1 cellular context compared by ENCODE assay signal in the genomic region with DNA sequence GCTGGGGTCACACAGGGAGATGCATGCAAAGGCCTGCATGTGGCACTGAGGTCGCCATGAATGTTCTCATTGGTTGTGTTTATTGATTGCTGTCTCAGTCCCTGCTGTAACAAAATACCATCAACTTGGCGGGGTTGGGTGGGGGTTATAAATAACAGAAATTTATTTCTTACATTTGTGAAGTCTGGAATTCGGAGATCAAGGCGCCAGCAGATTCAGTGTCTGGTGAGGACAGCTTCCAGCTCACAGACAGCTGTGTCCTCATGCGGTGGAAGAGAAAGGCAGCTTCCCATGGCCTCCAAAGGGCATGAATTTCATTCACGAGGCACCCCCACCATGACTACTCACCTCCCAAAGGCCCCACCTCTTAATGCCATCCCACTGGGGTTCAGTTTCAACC.
TF ChIP-seq lines count a peak whose summit lies in the region.

No MANE protein-coding gene starts in this region.

TF ChIP-seq in H1, 55 proteins besides CTCF, POLR2A, EP300 and RAD21 (continued from another document):
- TF ChIP-seq CHD7 (IDR thresholded peaks at IDR 0.05; ENCODE audit: insufficient replicate concordance, low read length) = no peak
- TF ChIP-seq KDM4A (IDR thresholded peaks at IDR 0.05; ENCODE audit: low read depth, low read length, severe bottlenecking) = no peak
- TF ChIP-seq TEAD4 (IDR thresholded peaks at IDR 0.05; ENCODE audit: low read depth, low read length) = no peak
- TF ChIP-seq CEBPB (IDR thresholded peaks at IDR 0.05; ENCODE audit: low read depth, low read length) = no peak
- no peak for TF ChIP-seq EGR1 (IDR thresholded peaks at IDR 0.05; ENCODE audit: borderline replicate concordance, low read depth, low read length)
- TF ChIP-seq USF2 (IDR thresholded peaks at IDR 0.05; ENCODE audit: low read length) = no peak
- TF ChIP-seq TCF12 (IDR thresholded peaks at IDR 0.05; ENCODE audit: low read depth, low read length) = no peak
- no peak for TF ChIP-seq NANOG (IDR thresholded peaks at IDR 0.05; ENCODE audit: insufficient read depth, low read depth, low read length, poor library complexity, severe bottlenecking)
- no peak for TF ChIP-seq CHD1 (IDR thresholded peaks at IDR 0.05; ENCODE audit: low read depth, low read length)
- TF ChIP-seq CTBP2 (IDR thresholded peaks at IDR 0.05; ENCODE audit: borderline replicate concordance, insufficient read depth, insufficient read length, low read length) = no peak
